ENCODE assay signal across 17 cellular contexts in the genomic region with DNA sequence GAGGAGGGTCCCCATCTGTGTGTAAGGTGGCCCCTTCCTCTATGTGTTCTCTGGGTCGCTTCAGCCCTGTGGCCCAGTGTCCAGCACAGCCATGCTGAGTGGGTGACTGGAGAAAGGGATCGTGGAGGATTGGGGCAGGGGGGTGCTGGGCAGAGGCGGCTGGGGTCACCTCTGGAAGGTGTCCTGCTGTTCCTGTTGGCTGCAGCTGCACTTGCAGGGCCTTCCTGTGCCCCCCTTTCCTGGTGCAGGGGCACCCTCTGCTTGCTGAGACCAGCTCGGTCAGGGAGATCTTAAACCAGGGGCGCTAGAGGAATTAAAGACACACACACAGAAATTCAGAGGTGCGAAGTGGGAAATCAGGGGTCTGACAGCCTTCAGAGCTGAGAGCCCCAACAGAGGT. TPM values are rescaled to one million over a fixed set of nuclear protein-coding genes. Genes with fewer than 3 reads are reported as not detected.
DNase-seq lines count a peak whose midpoint lies in the region; ATAC-seq and TF ChIP-seq lines count a peak whose summit lies in the region.
"Had no signal": no experiment of that assay in that cellular context is flagged by ENCODE, and none has a peak within 500 bp of the region (broad histone marks: within the 10 kb centered on the region; RNA-seq: fewer than 3 reads in every experiment).

No MANE protein-coding gene starts in this region.

- H3K27me3 Mint-ChIP-seq in activated naive CD4-positive, alpha-beta T cell treated with anti-CD3 and anti-CD28 coated beads, Interleukin-2, amount 50 U/mL, for 24 hours: no peaks in the 10 kb centered on the region

- H3K27me3 ChIP-seq in SJCRH30 (no peaks in the 10 kb centered on the region), transverse colon (no peaks in the 10 kb centered on the region)
- H3K27me3 ChIP-seq in effector memory CD4-positive, alpha-beta T cell (replicated peaks; ENCODE audit: control insufficient read depth, insufficient read depth, low read length, poor library complexity, severe bottlenecking): no peaks in the 10 kb centered on the region
- H3K27me3 ChIP-seq: cardiac muscle cell, ovary had no signal

- H3K9me3 ChIP-seq in SJCRH30 (replicated peaks) (no peaks in the 10 kb centered on the region; the same call in 1 of the 2 replicates), transverse colon (no peaks in the 10 kb centered on the region)
- no peaks in the 10 kb centered on the region for H3K9me3 ChIP-seq in effector memory CD4-positive, alpha-beta T cell (ENCODE audit: control insufficient read depth, low read length)
- H3K9me3 ChIP-seq: ovary had no signal

- H3K4me3 ChIP-seq in SJCRH30 (no peak overlapping the region), transverse colon (no peak overlapping the region)
- peak overlapping the region; percentile 10 for H3K4me3 ChIP-seq in effector memory CD4-positive, alpha-beta T cell (ENCODE audit: insufficient read depth, low read depth, low read length, poor library complexity, severe bottlenecking)
- H3K4me3 ChIP-seq: cardiac muscle cell, ovary had no signal

- H3K36me3 ChIP-seq in SJCRH30 (no peaks in the 10 kb centered on the region), transverse colon (no peaks in the 10 kb centered on the region)
- no peaks in the 10 kb centered on the region for H3K36me3 ChIP-seq in effector memory CD4-positive, alpha-beta T cell (ENCODE audit: control insufficient read depth, insufficient read depth, low read length)
- H3K36me3 ChIP-seq: cardiac muscle cell, ovary had no signal

- no peaks in the 10 kb centered on the region for H3K9me3 Mint-ChIP-seq in activated naive CD4-positive, alpha-beta T cell treated with anti-CD3 and anti-CD28 coated beads, Interleukin-2, amount 50 U/mL, for 24 hours
- H3K9me3 Mint-ChIP-seq: mesothelial cell of epicardium had no signal

- TF ChIP-seq CTCF in transverse colon (IDR thresholded peaks at IDR 0.05): no peak

- ATAC-seq in HG03045 (IDR thresholded peaks at IDR 0.05; ENCODE audit: unreplicated experiment) (no peak), HG03025 (IDR thresholded peaks at IDR 0.05; ENCODE audit: low FRiP score, unreplicated experiment) (no peak)

- in situ Hi-C loops in transverse colon (cut with MboI; ENCODE audit: low pct_ligation_motif_present in 1 of 4, low pct_unique_long_range_greater_than_20kb in 1 of 4, low sequenced_read_pairs in 3 of 4): no loop called here

- H3K4me3 Mint-ChIP-seq in activated naive CD4-positive, alpha-beta T cell treated with anti-CD3 and anti-CD28 coated beads, Interleukin-2, amount 50 U/mL, for 24 hours: peak overlapping the region; percentile 55
- H3K4me3 Mint-ChIP-seq: mesothelial cell of epicardium had no signal

- WGBS in transverse colon (ENCODE audit: low coverage in 1 of 2), 2 donors: 82% methylated on average over 6 of the region's 6 CpGs; no CpG with 5 or more reads in 1 of the 2 donors

- DNase-seq in activated naive CD4-positive, alpha-beta T cell (lab: John Stamatoyannopoulos, UW): no peak
- peak in 1 of 2 experiments; percentile 41 for DNase-seq in SJCRH30
- no peak for DNase-seq in effector memory CD4-positive, alpha-beta T cell
- no peak for DNase-seq in transverse colon
- no peak for DNase-seq in islet precursor cell
- DNase-seq: DMS53, foreskin fibroblast, NCI-H1694 treated with DMSO at 0.1 percent for 48 hours, NCI-H510A treated with DMSO at 0.1 percent for 48 hours, ovary had no signal

- no peak for TF ChIP-seq EP300 in transverse colon (IDR thresholded peaks at IDR 0.05; ENCODE audit: low read depth)

- H3K4me1 Mint-ChIP-seq in activated naive CD4-positive, alpha-beta T cell treated with anti-CD3 and anti-CD28 coated beads, Interleukin-2, amount 50 U/mL, for 24 hours: peaks cover 80% of the 10 kb centered on the region

- H3K4me1 ChIP-seq in SJCRH30 (peaks cover 36% of the 10 kb centered on the region), transverse colon (peaks cover 0 to 7% (median 1%) of the 10 kb centered on the region in 4 donors)
- H3K4me1 ChIP-seq in effector memory CD4-positive, alpha-beta T cell (ENCODE audit: control insufficient read depth, insufficient read depth, low read length, poor library complexity, severe bottlenecking): peaks cover 69% of the 10 kb centered on the region

- H3K36me3 Mint-ChIP-seq in activated naive CD4-positive, alpha-beta T cell treated with anti-CD3 and anti-CD28 coated beads, Interleukin-2, amount 50 U/mL, for 24 hours: peaks cover 5% of the 10 kb centered on the region
- H3K36me3 Mint-ChIP-seq: mesothelial cell of epicardium had no signal

- H3K27ac Mint-ChIP-seq in activated naive CD4-positive, alpha-beta T cell treated with anti-CD3 and anti-CD28 coated beads, Interleukin-2, amount 50 U/mL, for 24 hours: peak overlapping the region; percentile 84
- H3K27ac Mint-ChIP-seq: mesothelial cell of epicardium had no signal

- intact Hi-C loops in transverse colon (cut with DNase I; ENCODE audit: low total_unique reads): no loop called here

- H3K27ac ChIP-seq in SJCRH30 (peak overlapping the region; percentile 37; the same call in 1 of the 2 replicates), transverse colon (peak overlapping the region; percentile 56 to 62 (median 61))
- peak overlapping the region; percentile 77 for H3K27ac ChIP-seq in effector memory CD4-positive, alpha-beta T cell (ENCODE audit: insufficient read depth, low read length, poor library complexity, severe bottlenecking)
- H3K27ac ChIP-seq: cardiac muscle cell, ovary had no signal

- no peak for TF ChIP-seq POLR2A in transverse colon (IDR thresholded peaks at IDR 0.05)

RNA-seq across cellular contexts. Expression of gene IL32, which starts 11.1 kb away (rescaled TPM):
- total RNA-seq in SJCRH30 (2014; rRNA removed; shearing (Covaris generic)): 158 and 177 TPM in 2 replicates
- total RNA-seq in transverse colon: 100 to 1,000 TPM in 3 of 4 donors, 10 to 100 TPM in 1; 21.9 to 720 (median 492) TPM

RNA-seq across cellular contexts. Expression of gene ZSCAN10, which starts 22.5 kb away (rescaled TPM):
- 0.73 and 0.76 TPM in 2 replicates for total RNA-seq in SJCRH30 (2014; rRNA removed; shearing (Covaris generic))
- not detected for total RNA-seq in transverse colon
- total RNA-seq: skeletal muscle tissue, subcutaneous adipose tissue had no signal

RNA-seq across cellular contexts. Expression of gene MMP25, which starts 30.2 kb away (rescaled TPM):
- 0.06 and 0.13 TPM in 2 replicates for total RNA-seq in SJCRH30 (2014; rRNA removed; shearing (Covaris generic))
- 1 to 10 TPM in 3 of 4 donors, not detected in 1; 1.6 to 9.4 (median 1.8) TPM for total RNA-seq in transverse colon

RNA-seq across cellular contexts. Expression of gene ZNF205, which starts 35.8 kb away (rescaled TPM):
- total RNA-seq in SJCRH30 (2014; rRNA removed; shearing (Covaris generic)): 12.9 and 13.7 TPM in 2 replicates
- 10 to 100 TPM in 3 of 4 donors, 1 to 10 TPM in 1; 5.2 to 16.3 (median 15.5) TPM for total RNA-seq in transverse colon

RNA-seq across cellular contexts. Expression of gene BICDL2, which starts 39.8 kb away (rescaled TPM):
- total RNA-seq in SJCRH30 (2014; rRNA removed; shearing (Covaris generic)): not detected in 2 replicates
- 100 to 1,000 TPM; 123 to 357 (median 167) TPM for total RNA-seq in transverse colon
- total RNA-seq: cardiac muscle cell, skeletal muscle tissue, subcutaneous adipose tissue had no signal
